22 cellular contexts compared by ENCODE assay signal in the genomic region with DNA sequence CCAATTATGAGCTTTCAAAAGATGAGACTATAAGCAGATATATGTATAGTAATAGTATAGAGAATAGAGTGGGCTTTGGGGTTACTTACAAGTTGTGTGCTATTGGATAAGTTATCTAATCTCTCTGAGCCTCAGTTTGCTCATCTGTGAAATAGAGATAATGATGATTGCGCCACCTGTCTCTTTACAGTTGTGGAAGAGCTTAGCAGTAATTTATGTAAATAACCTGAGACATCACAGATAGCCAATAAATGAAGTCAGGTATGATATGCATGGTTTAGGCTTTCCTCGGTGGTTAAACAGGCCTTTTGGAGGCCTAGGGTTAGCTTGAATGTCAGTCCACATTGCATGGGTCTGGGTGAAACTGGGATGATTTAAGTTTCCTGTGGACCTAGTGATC. TPM values are rescaled to one million over a fixed set of nuclear protein-coding genes. Genes with fewer than 3 reads are reported as not detected.
"Had no signal": no experiment of that assay in that cellular context is flagged by ENCODE, and none has a peak within 500 bp of the region (broad histone marks: within the 10 kb centered on the region; RNA-seq: fewer than 3 reads in every experiment).

No MANE protein-coding gene starts in this region.

- H3K9me3 ChIP-seq: sigmoid colon had no signal

- DNase-seq: activated B cell treated with CpG ODN at 0.5 μM for 24 hours; activated CD4-positive, alpha-beta T cell treated with anti-CD3 and anti-CD28 coated beads for 4 hours; activated CD4-positive, alpha-beta T cell treated with anti-CD3 and anti-CD28 coated beads, Interleukin-2, amount 50 U/mL, for 48 hours; activated CD8-positive, alpha-beta memory T cell treated with anti-CD3 and anti-CD28 coated beads, Interleukin-2, amount 50 U/mL, for 48 hours; activated naive CD4-positive, alpha-beta T cell treated with anti-CD3 and anti-CD28 coated beads for 36 hours; activated naive CD8-positive, alpha-beta T cell treated with anti-CD3 and anti-CD28 coated beads, Interleukin-2, amount 10 ng/mL, durations not matched to agents 7 days and 5 days; activated T-cell treated with anti-CD3 and anti-CD28 coated beads, Interleukin-2, amount 50 U/mL, for 48 hours; amygdala; foreskin fibroblast; kidney; naive thymus-derived CD4-positive, alpha-beta T cell; occipital lobe; posterior cingulate gyrus; sigmoid colon; stimulated activated CD4-positive, alpha-beta T cell treated with anti-CD3 and anti-CD28 coated beads, Interleukin-2, amount 100 ng/mL, for 48 hours; stimulated activated naive CD4-positive, alpha-beta T cell treated with Interleukin-2 at 50 U/mL for 16 hours; T-helper 17 cell had no signal

- H3K36me3 ChIP-seq: sigmoid colon had no signal

- H3K27me3 ChIP-seq: sigmoid colon had no signal

- ATAC-seq: naive thymus-derived CD4-positive, alpha-beta T cell; T-helper 17 cell had no signal

- H3K27ac ChIP-seq: sigmoid colon had no signal

- H3K4me3 ChIP-seq: lung, sigmoid colon had no signal

RNA-seq across cellular contexts. Expression of a gene that starts 29.8 kb away (rescaled TPM):
- total RNA-seq: activated B cell treated with CpG ODN at 0.5 μM for 24 hours; activated naive CD4-positive, alpha-beta T cell treated with anti-CD3 and anti-CD28 coated beads for 36 hours; naive thymus-derived CD4-positive, alpha-beta T cell; T-helper 17 cell had no signal

RNA-seq across cellular contexts. Expression of a gene that starts 42.8 kb away (rescaled TPM):
- total RNA-seq: activated B cell treated with CpG ODN at 0.5 μM for 24 hours; activated CD8-positive, alpha-beta memory T cell treated with anti-CD3 and anti-CD28 coated beads for 36 hours; activated naive CD4-positive, alpha-beta T cell treated with anti-CD3 and anti-CD28 coated beads for 36 hours; activated naive CD8-positive, alpha-beta T cell treated with anti-CD3 and anti-CD28 coated beads, Interleukin-2, amount 10 ng/mL, durations not matched to agents 7 days and 5 days; cerebellum; epithelial cell of proximal tubule; naive thymus-derived CD4-positive, alpha-beta T cell; neural crest cell; T-helper 17 cell had no signal
- polyA plus RNA-seq: naive thymus-derived CD4-positive, alpha-beta T cell; sigmoid colon had no signal
